ENCODE assay signal across 8 cellular contexts in genomic region chr22:41286639-41287091, GRCh38. TPM values are rescaled to one million over a fixed set of nuclear protein-coding genes. Genes with fewer than 3 reads are reported as not detected.
DNase-seq lines count a peak whose midpoint lies in the region; ATAC-seq and TF ChIP-seq lines count a peak whose summit lies in the region.

No MANE protein-coding gene starts in this region.

- H3K27ac Mint-ChIP-seq in WTC11 (peak overlapping the region; percentile 99), type B pancreatic cell (peak overlapping the region; percentile 98)

- ATAC-seq in GM21528 (IDR thresholded peaks at IDR 0.05; ENCODE audit: low FRiP score, unreplicated experiment) (peak; percentile 15), WTC11 (peak; percentile 0; the same call in 1 of the 2 replicates)

- H2AFZ ChIP-seq in KMS-11 (ENCODE audit: low read depth), result peak overlapping the region; percentile 84

- H3K4me3 Mint-ChIP-seq in WTC11, result peak overlapping the region; percentile 88
- peak overlapping the region; percentile 98 for H3K4me3 Mint-ChIP-seq in type B pancreatic cell

- TF ChIP-seq CTCF in KMS-11 (conservative IDR thresholded peaks at IDR 0.05; ENCODE audit: low read depth, low read length) (no peak), WTC11 (IDR thresholded peaks at IDR 0.05) (no peak), type B pancreatic cell (conservative IDR thresholded peaks at IDR 0.05) (no peak)

- H3K9me3 Mint-ChIP-seq in WTC11 (no peaks in the 10 kb centered on the region), type B pancreatic cell (no peaks in the 10 kb centered on the region)

- H3K4me1 ChIP-seq in KMS-11 (ENCODE audit: low read depth, poor library complexity, severe bottlenecking) (peaks cover 17% of the 10 kb centered on the region), muscle layer of duodenum (ENCODE audit: control insufficient read depth in 1 of 2, insufficient read depth in 2 of 2, low read length in 2 of 2) (peaks cover 0 to 19% of the 10 kb centered on the region in 2 donors)

- no peaks in the 10 kb centered on the region for H3K27me3 Mint-ChIP-seq in WTC11 (ENCODE audit: low read depth)
- H3K27me3 Mint-ChIP-seq in type B pancreatic cell, result no peaks in the 10 kb centered on the region

- H3K27ac ChIP-seq in KMS-11 (peak overlapping the region; percentile 44; the same call in 1 of the 2 replicates), muscle layer of duodenum (ENCODE audit: low read length) (peak overlapping the region; percentile 92)

- POLR2A ChIA-PET in WTC11 (lab: Charles Lee), result interaction anchor here (0.6 to 2.1 kb wide), 7 partner anchors 15 to 264 kb away, joined by 3 to 10 read pairs (median 3); partner anchors contain the start of genes PHF5A, TEF and ZC3H7B

- H3K27me3 ChIP-seq in KMS-11 (ENCODE audit: insufficient read depth, low read depth) (no peaks in the 10 kb centered on the region), muscle layer of duodenum (ENCODE audit: low read depth, low read length) (no peaks in the 10 kb centered on the region)

- no peaks in the 10 kb centered on the region for H4K20me1 ChIP-seq in KMS-11 (ENCODE audit: insufficient read depth)

- CTCF ChIA-PET in WTC11 (lab: Charles Lee), result interaction anchor here (0.8 to 1.2 kb wide), 4 partner anchors 10 to 117 kb away, joined by 3 to 6 read pairs (median 4); partner anchors contain the start of genes TEF and ZC3H7B

- peaks cover 49% of the 10 kb centered on the region for H3K4me1 Mint-ChIP-seq in WTC11
- H3K4me1 Mint-ChIP-seq in type B pancreatic cell (ENCODE audit: unreplicated experiment), result peaks cover 19% of the 10 kb centered on the region

- H3K4me3 ChIP-seq in KMS-11 (IDR thresholded peaks at IDR 0.05; ENCODE audit: insufficient read depth, low read depth, low read length) (peak overlapping the region; percentile 39), muscle layer of duodenum (ENCODE audit: low read depth in 1 of 2, low read length in 2 of 2) (peak overlapping the region; percentile 93 to 100)

- DNase-seq in DMS53 (lab: John Stamatoyannopoulos, UW) (peak; percentile 87), WTC11 (ENCODE audit: low spot score) (no peak), dermis blood vessel endothelial cell (peak; percentile 72), type B pancreatic cell (ENCODE audit: extremely low spot score, unreplicated experiment) (no peak), NK-92 (lab: John Stamatoyannopoulos, UW; ENCODE audit: unreplicated experiment) (no peak)

- H3K36me3 ChIP-seq in KMS-11 (ENCODE audit: insufficient read depth) (0 out of 2 replicates have a peak, but pooled peaks cover 9% of the 10 kb centered on the region), muscle layer of duodenum (ENCODE audit: control insufficient read depth in 1 of 2, insufficient read depth in 2 of 2, low read length in 2 of 2) (peaks cover 5 to 10% of the 10 kb centered on the region in 2 donors)

- H3K9me3 ChIP-seq in muscle layer of duodenum (ENCODE audit: control insufficient read depth in 1 of 2, low read length in 2 of 2), result no peaks in the 10 kb centered on the region

- H3K9ac ChIP-seq in KMS-11, result peak overlapping the region; percentile 16; the same call in 1 of the 2 replicates

- peaks cover 17% of the 10 kb centered on the region for H3K36me3 Mint-ChIP-seq in WTC11
- peaks cover 8% of the 10 kb centered on the region for H3K36me3 Mint-ChIP-seq in type B pancreatic cell

- H3K4me2 ChIP-seq in KMS-11, result peak overlapping the region; percentile 68

- peaks cover 40% of the 10 kb centered on the region for H3K79me2 ChIP-seq in KMS-11 (ENCODE audit: insufficient read depth, low read depth)

TF ChIP-seq in WTC11, 78 proteins besides CTCF, POLR2A, EP300 and RAD21:
- no peak for TF ChIP-seq ZNF396 (CRISPR knock-in tag; IDR thresholded peaks at IDR 0.05; ENCODE audit: borderline replicate concordance)
- TF ChIP-seq, protein P1, sequence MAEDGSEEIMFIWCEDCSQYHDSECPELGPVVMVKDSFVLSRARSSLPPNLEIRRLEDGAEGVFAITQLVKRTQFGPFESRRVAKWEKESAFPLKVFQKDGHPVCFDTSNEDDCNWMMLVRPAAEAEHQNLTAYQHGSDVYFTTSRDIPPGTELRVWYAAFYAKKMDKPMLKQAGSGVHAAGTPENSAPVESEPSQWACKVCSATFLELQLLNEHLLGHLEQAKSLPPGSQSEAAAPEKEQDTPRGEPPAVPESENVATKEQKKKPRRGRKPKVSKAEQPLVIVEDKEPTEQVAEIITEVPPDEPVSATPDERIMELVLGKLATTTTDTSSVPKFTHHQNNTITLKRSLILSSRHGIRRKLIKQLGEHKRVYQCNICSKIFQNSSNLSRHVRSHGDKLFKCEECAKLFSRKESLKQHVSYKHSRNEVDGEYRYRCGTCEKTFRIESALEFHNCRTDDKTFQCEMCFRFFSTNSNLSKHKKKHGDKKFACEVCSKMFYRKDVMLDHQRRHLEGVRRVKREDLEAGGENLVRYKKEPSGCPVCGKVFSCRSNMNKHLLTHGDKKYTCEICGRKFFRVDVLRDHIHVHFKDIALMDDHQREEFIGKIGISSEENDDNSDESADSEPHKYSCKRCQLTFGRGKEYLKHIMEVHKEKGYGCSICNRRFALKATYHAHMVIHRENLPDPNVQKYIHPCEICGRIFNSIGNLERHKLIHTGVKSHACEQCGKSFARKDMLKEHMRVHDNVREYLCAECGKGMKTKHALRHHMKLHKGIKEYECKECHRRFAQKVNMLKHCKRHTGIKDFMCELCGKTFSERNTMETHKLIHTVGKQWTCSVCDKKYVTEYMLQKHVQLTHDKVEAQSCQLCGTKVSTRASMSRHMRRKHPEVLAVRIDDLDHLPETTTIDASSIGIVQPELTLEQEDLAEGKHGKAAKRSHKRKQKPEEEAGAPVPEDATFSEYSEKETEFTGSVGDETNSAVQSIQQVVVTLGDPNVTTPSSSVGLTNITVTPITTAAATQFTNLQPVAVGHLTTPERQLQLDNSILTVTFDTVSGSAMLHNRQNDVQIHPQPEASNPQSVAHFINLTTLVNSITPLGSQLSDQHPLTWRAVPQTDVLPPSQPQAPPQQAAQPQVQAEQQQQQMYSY (CRISPR knock-in tag; IDR thresholded peaks at IDR 0.05), result peak; percentile 85
TF ChIP-seq in WTC11: peak in this region for 1.

RNA-seq across cellular contexts. Expression of gene RANGAP1, which starts 0.7 kb away (rescaled TPM):
- total RNA-seq in WTC11 (2021) (144 to 160 TPM (median 151 TPM) in 3 replicates), dermis blood vessel endothelial cell (84.2 and 106 TPM in 2 replicates), type B pancreatic cell (ENCODE audit: low replicate concordance) (83.7 and 98.9 TPM in 2 replicates)

RNA-seq across cellular contexts. Expression of gene ZC3H7B, which starts 14.7 kb away (rescaled TPM):
- total RNA-seq in WTC11 (2021) (61.6 to 64.7 TPM (median 64.7 TPM) in 3 replicates), dermis blood vessel endothelial cell (68.4 and 102 TPM in 2 replicates), type B pancreatic cell (ENCODE audit: low replicate concordance) (74.3 and 76.2 TPM in 2 replicates)

RNA-seq across cellular contexts. Expression of gene CHADL, which starts 45.9 kb away (rescaled TPM):
- total RNA-seq in WTC11 (2021), result 1.2 to 1.7 TPM (median 1.5 TPM) in 3 replicates
- total RNA-seq in dermis blood vessel endothelial cell, result 1.1 and 2.0 TPM in 2 replicates
- 1.1 and 1.4 TPM in 2 replicates for total RNA-seq in type B pancreatic cell (ENCODE audit: low replicate concordance)

Comparison
In these comparisons a context has a peak if more than half of its experiments do, and no peak if none do; other contexts are left out.
1. DNase-seq: peak in DMS53 (single experiment) and dermis blood vessel endothelial cell (single experiment); none in WTC11 (single experiment), type B pancreatic cell (single experiment) and NK-92 (single experiment).